In the genomic region with DNA sequence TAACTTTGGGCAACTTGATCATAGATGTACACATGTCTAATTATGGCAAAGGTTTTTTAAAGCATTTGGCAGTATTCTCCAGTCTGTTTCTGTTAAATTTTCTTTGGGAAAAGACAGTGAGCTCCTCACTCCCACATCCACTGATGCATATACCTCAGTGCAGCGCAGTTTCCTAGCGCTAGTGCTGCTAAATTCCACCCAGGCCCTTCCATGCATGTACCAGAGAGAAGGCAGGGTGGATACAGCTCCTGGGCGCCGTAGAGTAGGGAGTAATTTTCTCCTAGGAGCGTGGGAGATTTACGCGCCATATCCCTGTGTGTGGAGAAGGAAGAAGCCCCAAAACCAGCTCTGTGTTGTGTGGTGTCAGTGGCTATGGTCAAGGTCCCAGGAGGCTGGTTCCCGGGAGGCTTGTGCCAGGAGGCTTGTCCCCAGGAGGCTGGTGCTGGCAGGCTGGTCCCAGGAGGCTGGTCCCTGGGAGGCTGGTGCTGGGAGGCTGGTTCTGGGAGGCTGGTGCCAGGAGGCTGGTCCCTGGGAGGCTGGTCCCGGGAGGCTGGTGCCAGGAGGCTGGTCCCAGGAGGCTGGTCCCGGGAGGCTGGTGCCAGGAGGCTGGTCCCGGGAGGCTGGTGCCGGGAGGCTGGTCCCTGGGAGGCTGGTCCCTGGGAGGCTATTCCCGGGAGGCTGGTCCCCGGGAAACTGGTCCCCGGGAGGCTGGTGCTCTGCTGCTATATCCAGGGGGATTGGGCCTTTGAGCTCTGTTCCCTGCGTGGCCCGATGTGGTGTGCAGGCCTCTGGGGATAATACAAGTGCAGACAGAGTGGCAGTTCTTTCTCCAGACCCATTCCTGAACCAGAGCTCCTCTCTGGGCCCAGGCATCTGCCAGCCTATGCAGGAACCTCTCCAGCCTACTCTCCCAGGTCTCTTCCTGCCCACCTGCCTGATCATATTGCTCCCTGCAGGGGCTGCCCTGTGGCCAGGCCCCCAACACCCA, we compare ENCODE assay signal across 13 cellular contexts.
"Had no signal": no experiment of that assay in that cellular context is flagged by ENCODE, and none has a peak within 500 bp of the region (broad histone marks: within the 10 kb centered on the region; RNA-seq: fewer than 3 reads in every experiment).

No MANE protein-coding gene starts in this region.

- H3K36me3 Mint-ChIP-seq: activated naive CD4-positive, alpha-beta T cell treated with anti-CD3 and anti-CD28 coated beads, Interleukin-2, amount 50 U/mL, for 24 hours; natural killer cell treated with Interleukin-12 subunit alpha and Interleukin-12 subunit beta and Interleukin-15 and Interleukin-18, amount 100 ng/mL, for 72 hours had no signal

- H3K27ac Mint-ChIP-seq: activated B cell treated with CpG ODN at 0.5 μM for 24 hours; activated CD4-positive, alpha-beta T cell treated with anti-CD3 and anti-CD28 coated beads, Interleukin-2, amount 10 ng/mL, durations not matched to agents 24 days and 14 days; activated naive CD4-positive, alpha-beta T cell treated with anti-CD3 and anti-CD28 coated beads, Interleukin-2, amount 50 U/mL, for 24 hours; natural killer cell treated with Interleukin-12 subunit alpha and Interleukin-12 subunit beta and Interleukin-15 and Interleukin-18, amount 100 ng/mL, for 72 hours; T-helper 1 cell treated with Interleukin-12 subunit alpha and Interleukin-12 subunit beta and Interleukin-4 antibody, amounts not matched to agents 30 μg/mL and 1 μg/mL, for 36 hours had no signal

- H3K27me3 Mint-ChIP-seq: activated B cell treated with CpG ODN at 0.5 μM for 24 hours; activated naive CD4-positive, alpha-beta T cell treated with anti-CD3 and anti-CD28 coated beads, Interleukin-2, amount 50 U/mL, for 24 hours; natural killer cell treated with Interleukin-12 subunit alpha and Interleukin-12 subunit beta and Interleukin-15 and Interleukin-18, amount 100 ng/mL, for 72 hours had no signal

- H3K27ac ChIP-seq: body of pancreas, esophagus muscularis mucosa, pancreas, skin epidermis, transverse colon had no signal

- H3K4me3 ChIP-seq: body of pancreas, esophagus muscularis mucosa, pancreas, skin epidermis, transverse colon had no signal

- H3K36me3 ChIP-seq: pancreas, transverse colon had no signal

- H3K4me3 Mint-ChIP-seq: activated B cell treated with CpG ODN at 0.5 μM for 24 hours; activated CD4-positive, alpha-beta T cell treated with anti-CD3 and anti-CD28 coated beads, Interleukin-2, amount 10 ng/mL, durations not matched to agents 24 days and 14 days; activated naive CD4-positive, alpha-beta T cell treated with anti-CD3 and anti-CD28 coated beads, Interleukin-2, amount 50 U/mL, for 24 hours; natural killer cell treated with Interleukin-12 subunit alpha and Interleukin-12 subunit beta and Interleukin-15 and Interleukin-18, amount 100 ng/mL, for 72 hours; T-helper 1 cell treated with Interleukin-12 subunit alpha and Interleukin-12 subunit beta and Interleukin-4 antibody, amounts not matched to agents 30 μg/mL and 1 μg/mL, for 36 hours had no signal

- H3K9me3 Mint-ChIP-seq: activated B cell treated with CpG ODN at 0.5 μM for 24 hours; activated CD4-positive, alpha-beta T cell treated with anti-CD3 and anti-CD28 coated beads, Interleukin-2, amount 10 ng/mL, durations not matched to agents 24 days and 14 days; activated naive CD4-positive, alpha-beta T cell treated with anti-CD3 and anti-CD28 coated beads, Interleukin-2, amount 50 U/mL, for 24 hours; natural killer cell treated with Interleukin-12 subunit alpha and Interleukin-12 subunit beta and Interleukin-15 and Interleukin-18, amount 100 ng/mL, for 72 hours; T-helper 1 cell treated with Interleukin-12 subunit alpha and Interleukin-12 subunit beta and Interleukin-4 antibody, amounts not matched to agents 30 μg/mL and 1 μg/mL, for 36 hours had no signal

- H3K4me1 ChIP-seq: body of pancreas, pancreas had no signal

- DNase-seq: activated B cell treated with CpG ODN at 0.5 μM for 24 hours; activated CD4-positive, alpha-beta T cell treated with anti-CD3 and anti-CD28 coated beads, Interleukin-2, amount 10 ng/mL, durations not matched to agents 24 days and 14 days; body of pancreas; cerebellar nuclear complex; left cardiac atrium; mammary epithelial cell had no signal

- H3K27me3 ChIP-seq: body of pancreas, esophagus muscularis mucosa, pancreas, transverse colon had no signal

- H3K9me3 ChIP-seq: body of pancreas, esophagus muscularis mucosa, pancreas, transverse colon had no signal
